Comparison of ENCODE assay signal across 12 cellular contexts in genomic region chr2:120395686-120396518, GRCh38. TPM values are rescaled to one million over a fixed set of nuclear protein-coding genes. Genes with fewer than 3 reads are reported as not detected.
A peak's percentile ranks its signal among the peaks of the same experiment; 100 is the strongest.
DNase-seq lines count a peak whose midpoint lies in the region; ATAC-seq and TF ChIP-seq lines count a peak whose summit lies in the region.
"Had no signal": no experiment of that assay in that cellular context is flagged by ENCODE, and none has a peak within 500 bp of the region (broad histone marks: within the 10 kb centered on the region; RNA-seq: fewer than 3 reads in every experiment).

No MANE protein-coding gene starts in this region.

- no peak for TF ChIP-seq EP300 in Ishikawa (IDR thresholded peaks at IDR 0.05; ENCODE audit: borderline replicate concordance)

- no peak; the same call in 1 of the 2 replicates for TF ChIP-seq RAD21 in Ishikawa (IDR thresholded peaks at IDR 0.05; ENCODE audit: low read depth)

- no peaks in the 10 kb centered on the region for H3K36me3 Mint-ChIP-seq in CD14-positive monocyte
- H3K36me3 Mint-ChIP-seq: CD8-positive, alpha-beta memory T cell had no signal

- H3K4me1 Mint-ChIP-seq in CD14-positive monocyte, result no peaks in the 10 kb centered on the region
- H3K4me1 Mint-ChIP-seq: CD8-positive, alpha-beta memory T cell had no signal

- intact Hi-C loops in CD14-positive monocyte (cut with micrococcal nuclease), result no loop called here

- H3K4me3 Mint-ChIP-seq in CD14-positive monocyte, result no peak overlapping the region
- H3K4me3 Mint-ChIP-seq: activated T-cell treated with anti-CD3 and anti-CD28 coated beads, Interleukin-2, amount 50 U/mL, for 72 hours; CD8-positive, alpha-beta memory T cell had no signal

- H3K9me3 Mint-ChIP-seq in CD14-positive monocyte, result peaks cover 0 to 7% (median 0%) of the 10 kb centered on the region in 7 donors

- TF ChIP-seq CTCF in CD14-positive monocyte (IDR thresholded peaks at IDR 0.05), result no peak

- no peak overlapping the region for H3K27ac Mint-ChIP-seq in CD14-positive monocyte
- H3K27ac Mint-ChIP-seq: activated T-cell treated with anti-CD3 and anti-CD28 coated beads, Interleukin-2, amount 50 U/mL, for 72 hours had no signal

- peak; percentile 24 for DNase-seq in CD14-positive monocyte (ENCODE audit: low spot score)
- peak; percentile 89 for DNase-seq in NCI-H82 (lab: John Stamatoyannopoulos, UW)
- peak; percentile 41 for DNase-seq in left lobe of liver (ENCODE audit: low spot score)
- no peak for DNase-seq in activated CD4-positive, alpha-beta T cell treated with anti-CD3 and anti-CD28 coated beads for 48 hours
- no peak for DNase-seq in GM03348 (ENCODE audit: low spot score)
- DNase-seq: activated T-cell treated with anti-CD3 and anti-CD28 coated beads, Interleukin-2, amount 50 U/mL, for 72 hours; foreskin fibroblast had no signal

- ATAC-seq in left lobe of liver (no peak), GM21723 (IDR thresholded peaks at IDR 0.05; ENCODE audit: unreplicated experiment) (no peak), HG02759 (IDR thresholded peaks at IDR 0.05; ENCODE audit: unreplicated experiment) (no peak)
- ATAC-seq: activated T-cell treated with anti-CD3 and anti-CD28 coated beads, Interleukin-2, amount 50 U/mL, for 72 hours; right lobe of liver had no signal

- H3K27me3 Mint-ChIP-seq in CD14-positive monocyte (ENCODE audit: low read depth in 3 of 3), result peaks cover 5 to 10% (median 6%) of the 10 kb centered on the region in 3 donors

TF ChIP-seq in Ishikawa, 13 proteins besides CTCF, POLR2A, EP300 and RAD21:
- TF ChIP-seq FOXM1 (IDR thresholded peaks at IDR 0.05; ENCODE audit: borderline replicate concordance, low read depth), result no peak
- TF ChIP-seq EGR1 (IDR thresholded peaks at IDR 0.05), result peak; percentile 82
- peak; percentile 83 for TF ChIP-seq NFIC (IDR thresholded peaks at IDR 0.05)

RNA-seq across cellular contexts. Expression of gene INHBB, which starts 50.0 kb away (rescaled TPM):
- not detected for polyA plus RNA-seq in CD14-positive monocyte
- total RNA-seq in left lobe of liver, result 6.3 TPM
- total RNA-seq: activated T-cell treated with anti-CD3 and anti-CD28 coated beads, Interleukin-2, amount 50 U/mL, for 72 hours; CD8-positive, alpha-beta memory T cell had no signal
- polyA plus RNA-seq: CD8-positive, alpha-beta memory T cell had no signal

Comparison
In these comparisons a context has a peak if more than half of its experiments do, and no peak if none do; other contexts are left out.
1. DNase-seq: peak in CD14-positive monocyte (single experiment), NCI-H82 (single experiment) and left lobe of liver (single experiment); none in activated CD4-positive, alpha-beta T cell treated with anti-CD3 and anti-CD28 coated beads for 48 hours (single experiment) and GM03348 (single experiment).